Comparison of ENCODE assay signal across 7 cellular contexts in genomic region chr9:121972501-121972981, GRCh38.
DNase-seq lines count a peak whose midpoint lies in the region; ATAC-seq and TF ChIP-seq lines count a peak whose summit lies in the region.

No MANE protein-coding gene starts in this region.

- H3K4me3 ChIP-seq in breast epithelium (no peak overlapping the region), transverse colon (no peak overlapping the region)
- H3K4me3 ChIP-seq in CD8-positive, alpha-beta T cell (ENCODE audit: low read depth, low read length): no peak overlapping the region

- ATAC-seq in GM19397 (IDR thresholded peaks at IDR 0.05; ENCODE audit: unreplicated experiment) (peak; percentile 92), HG03571 (IDR thresholded peaks at IDR 0.05; ENCODE audit: unreplicated experiment) (peak; percentile 83), HG03095 (IDR thresholded peaks at IDR 0.05; ENCODE audit: unreplicated experiment) (no peak)
- ATAC-seq in CD8-positive, alpha-beta T cell: no peak

- TF ChIP-seq POLR2A in breast epithelium (IDR thresholded peaks at IDR 0.05): no peak
- no peak for TF ChIP-seq POLR2A in transverse colon (IDR thresholded peaks at IDR 0.05)

- H3K27me3 Mint-ChIP-seq in CD8-positive, alpha-beta T cell (ENCODE audit: low read depth): no peaks in the 10 kb centered on the region

- no peak overlapping the region for H3K27ac Mint-ChIP-seq in CD8-positive, alpha-beta T cell

- 70 to 77% methylated on average over 2 to 7 of the region's 7 CpGs for WGBS in transverse colon (ENCODE audit: low coverage in 1 of 2), 2 donors

- H3K9me3 Mint-ChIP-seq in CD8-positive, alpha-beta T cell: peaks cover 2% of the 10 kb centered on the region

- in situ Hi-C loops in transverse colon (cut with MboI; ENCODE audit: low pct_ligation_motif_present in 1 of 4, low pct_unique_long_range_greater_than_20kb in 1 of 4, low sequenced_read_pairs in 3 of 4): no loop called here

- DNase-seq in breast epithelium (ENCODE audit: low spot score in 2 of 2) (peak; percentile 76 to 79), transverse colon (peak; percentile 81), NCI-H2081 (lab: John Stamatoyannopoulos, UW) (no peak)
- DNase-seq in CD8-positive, alpha-beta T cell: no peak

- no peak for TF ChIP-seq EP300 in transverse colon (IDR thresholded peaks at IDR 0.05; ENCODE audit: low read depth)

- peaks cover 2% of the 10 kb centered on the region for H3K36me3 Mint-ChIP-seq in CD8-positive, alpha-beta T cell

- intact Hi-C loops in breast epithelium (cut with DNase I; ENCODE audit: low total_unique reads): no loop called here
- intact Hi-C loops in transverse colon (cut with DNase I; ENCODE audit: low total_unique reads): no loop called here
- intact Hi-C loops in CD8-positive, alpha-beta T cell (cut with DNase I, micrococcal nuclease): no loop called here

- no peaks in the 10 kb centered on the region for H3K36me3 ChIP-seq in breast epithelium
- H3K36me3 ChIP-seq in transverse colon: no peaks in the 10 kb centered on the region
- H3K36me3 ChIP-seq in CD8-positive, alpha-beta T cell (ENCODE audit: insufficient read depth, low read length): no peaks in the 10 kb centered on the region

- H3K9me3 ChIP-seq in breast epithelium (no peaks in the 10 kb centered on the region), transverse colon (no peaks in the 10 kb centered on the region)
- H3K9me3 ChIP-seq in CD8-positive, alpha-beta T cell (ENCODE audit: low read length): no peaks in the 10 kb centered on the region

- H3K4me1 Mint-ChIP-seq in CD8-positive, alpha-beta T cell (ENCODE audit: low read depth): no peaks in the 10 kb centered on the region

- TF ChIP-seq CTCF in breast epithelium (IDR thresholded peaks at IDR 0.05): no peak
- no peak for TF ChIP-seq CTCF in transverse colon (IDR thresholded peaks at IDR 0.05)
- no peak for TF ChIP-seq CTCF in CD8-positive, alpha-beta T cell (IDR thresholded peaks at IDR 0.05)

- POLR2A ChIA-PET in CD8-positive, alpha-beta T cell (lab: Charles Lee): no interaction called here

- H3K4me3 Mint-ChIP-seq in CD8-positive, alpha-beta T cell: no peak overlapping the region

- H3K27ac ChIP-seq in breast epithelium (peak overlapping the region in 1 of 2 donors; percentile 19), transverse colon (peak overlapping the region; percentile 33 to 77 (median 68))
- H3K27ac ChIP-seq in CD8-positive, alpha-beta T cell (ENCODE audit: low read depth, low read length): no peak overlapping the region

- no peaks in the 10 kb centered on the region for H3K27me3 ChIP-seq in breast epithelium
- H3K27me3 ChIP-seq in transverse colon: no peaks in the 10 kb centered on the region
- no peaks in the 10 kb centered on the region for H3K27me3 ChIP-seq in CD8-positive, alpha-beta T cell (ENCODE audit: insufficient read depth, low read length)

- H3K4me1 ChIP-seq in breast epithelium (no peaks in the 10 kb centered on the region), transverse colon (peaks cover 0 to 41% (median 8%) of the 10 kb centered on the region in 4 donors)
- no peaks in the 10 kb centered on the region for H3K4me1 ChIP-seq in CD8-positive, alpha-beta T cell (ENCODE audit: insufficient read depth, low read length)

- CTCF ChIA-PET in CD8-positive, alpha-beta T cell (lab: Charles Lee): no interaction called here

Comparison
In these comparisons a context has a peak if more than half of its experiments do, and no peak if none do; other contexts are left out.
1. ATAC-seq: peak in GM19397 (single experiment) and HG03571 (single experiment); none in CD8-positive, alpha-beta T cell (single experiment) and HG03095 (single experiment).
2. DNase-seq: peak in breast epithelium (2 of 2) and transverse colon (single experiment); none in CD8-positive, alpha-beta T cell (0 of 7) and NCI-H2081 (0 of 2).